In the genomic region with DNA sequence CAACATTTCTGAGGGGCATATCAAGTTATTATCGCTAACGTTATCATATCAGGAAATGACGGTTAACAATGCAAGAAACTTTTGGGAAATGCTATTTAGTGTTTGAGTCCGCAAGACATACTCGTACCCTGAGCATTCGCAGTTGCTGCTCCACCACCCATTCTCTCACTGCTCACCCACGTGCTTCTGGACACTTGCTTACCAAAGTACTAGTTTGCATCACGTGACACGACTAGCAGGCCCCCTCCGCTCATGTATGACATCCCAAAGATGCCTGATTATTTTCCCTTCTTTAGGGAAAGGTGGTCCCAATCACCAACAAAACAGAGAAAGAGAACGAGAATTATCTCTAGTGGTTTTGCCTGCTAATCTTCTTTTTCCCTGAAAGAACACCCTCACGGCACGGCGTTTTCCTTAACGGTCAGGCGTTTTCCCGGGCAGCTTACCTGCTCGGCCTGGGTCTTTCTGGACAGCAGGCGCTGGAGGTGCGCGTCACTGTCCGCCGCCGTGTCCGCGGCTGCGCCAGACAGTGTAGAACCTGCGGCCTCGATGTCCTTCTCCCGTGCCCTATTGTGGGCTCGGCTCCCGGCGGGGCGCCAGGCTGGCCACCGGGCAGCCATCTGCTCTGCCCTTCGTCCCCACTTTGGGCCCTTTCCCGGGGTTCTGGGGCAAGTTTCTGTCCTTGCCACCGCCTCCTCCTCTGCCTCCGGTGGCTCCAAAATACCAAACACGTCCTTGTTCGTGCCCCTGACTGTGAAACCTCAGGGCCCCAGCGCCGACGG, we compare ENCODE assay signal across 8 cellular contexts. TPM values are rescaled to one million over a fixed set of nuclear protein-coding genes. Genes with fewer than 3 reads are reported as not detected.
DNase-seq lines count a peak whose midpoint lies in the region; FAIRE-seq and TF ChIP-seq lines count a peak whose summit lies in the region.

SUPV3L1 (plus strand) TSS at position 492 of the 782 bp plus-strand sequence; CDS start at position 550, 58 bp downstream.

- no peak for FAIRE-seq in frontal cortex (lab: Jason Lieb, UNC)

- peak within 1 kb of the TSS; percentile 12 for H2AK5ac ChIP-seq in neuronal stem cell (ENCODE audit: low read depth, low read length)

- H3K4me3 Mint-ChIP-seq in activated naive CD4-positive, alpha-beta T cell treated with anti-CD3 and anti-CD28 coated beads, Interleukin-2, amount 10 ng/mL, durations not matched to agents 7 days and 5 days: peak within 1 kb of the TSS; percentile 85

- H3K4me2 ChIP-seq in neuronal stem cell (ENCODE audit: insufficient read depth, low read length, poor library complexity, severe bottlenecking): peak within 1 kb of the TSS; percentile 89

- H3K79me1 ChIP-seq in neuronal stem cell (ENCODE audit: low read depth, low read length): peaks cover 8% of the 10 kb centered on the region

- H3K27ac ChIP-seq in HEK293 (ENCODE audit: extremely low read depth, low read depth, low read length): peak within 1 kb of the TSS; percentile 73
- H3K27ac ChIP-seq in SK-N-MC: peak within 1 kb of the TSS; percentile 93
- peak within 1 kb of the TSS; percentile 49 for H3K27ac ChIP-seq in neuronal stem cell (replicated peaks; ENCODE audit: low read length)

- WGBS in neuronal stem cell (ENCODE audit: extremely low coverage in 2 of 2, insufficient read length in 2 of 2, insufficient replicate concordance in 1 of 2), 2 donors: no CpG with 5 or more reads among the region's 44 CpGs

- H3K4me1 ChIP-seq in HEK293 (ENCODE audit: control insufficient read depth, insufficient read depth, low read length): no peaks in the 10 kb centered on the region
- peaks cover 4 to 8% of the 10 kb centered on the region in 2 donors for H3K4me1 ChIP-seq in neuronal stem cell (ENCODE audit: control insufficient read depth in 2 of 2, insufficient read depth in 1 of 2, low read depth in 1 of 2, low read length in 2 of 2)

- TF ChIP-seq CTCF in HEK293 (tag by site-specific recombination; IDR thresholded peaks at IDR 0.05) (no peak), subcutaneous adipose tissue (IDR thresholded peaks at IDR 0.05; ENCODE audit: low read depth) (no peak)

- POLR2A ChIA-PET in HEK293 (lab: Yijun Ruan, JAX): interaction anchor here (1.4 kb wide), 1 partner anchor 55 kb away, joined by 6 read pairs; no protein-coding TSS in a partner anchor

- no peak within 1 kb of the TSS for H4K91ac ChIP-seq in neuronal stem cell (ENCODE audit: low read depth, low read length, poor library complexity)

- no peak within 1 kb of the TSS for H2BK120ac ChIP-seq in neuronal stem cell (ENCODE audit: low read depth, low read length)

- H2BK5ac ChIP-seq in neuronal stem cell (ENCODE audit: low read length): no peak within 1 kb of the TSS

- H2BK15ac ChIP-seq in neuronal stem cell (ENCODE audit: low read length): no peak within 1 kb of the TSS

- peak within 1 kb of the TSS; percentile 73 for H3K4me3 ChIP-seq in HEK293 (ENCODE audit: low read depth, low read length)
- peak within 1 kb of the TSS; percentile 84 for H3K4me3 ChIP-seq in SK-N-MC
- peak within 1 kb of the TSS; percentile 93 to 99 for H3K4me3 ChIP-seq in neuronal stem cell (ENCODE audit: low read length in 2 of 2)

- H3K9ac ChIP-seq in SK-N-MC (ENCODE audit: insufficient read length): peak within 1 kb of the TSS; percentile 97
- H3K9ac ChIP-seq in neuronal stem cell (ENCODE audit: low read depth, low read length, poor library complexity): peak within 1 kb of the TSS; percentile 93

- CTCF ChIA-PET in HEK293 (lab: Yijun Ruan, JAX): no interaction called here
- CTCF ChIA-PET in activated naive CD4-positive, alpha-beta T cell treated with anti-CD3 and anti-CD28 coated beads, Interleukin-2, amount 10 ng/mL, durations not matched to agents 7 days and 5 days (lab: Charles Lee): no interaction called here

- H3K27ac Mint-ChIP-seq in activated naive CD4-positive, alpha-beta T cell treated with anti-CD3 and anti-CD28 coated beads, Interleukin-2, amount 10 ng/mL, durations not matched to agents 7 days and 5 days: peak within 1 kb of the TSS; percentile 99

- no peaks in the 10 kb centered on the region for H3K27me3 Mint-ChIP-seq in activated naive CD4-positive, alpha-beta T cell treated with anti-CD3 and anti-CD28 coated beads, Interleukin-2, amount 10 ng/mL, durations not matched to agents 7 days and 5 days

- peak within 1 kb of the TSS; percentile 83 for H3K18ac ChIP-seq in neuronal stem cell (ENCODE audit: low read length)

- no peak within 1 kb of the TSS for H3K14ac ChIP-seq in neuronal stem cell (ENCODE audit: low read length)

- H2BK12ac ChIP-seq in neuronal stem cell (ENCODE audit: low read length): no peak within 1 kb of the TSS

- H3K36me3 ChIP-seq in HEK293 (ENCODE audit: control insufficient read depth in 2 of 2, insufficient read depth in 1 of 2, low read length in 2 of 2): peaks cover 6 to 15% of the 10 kb centered on the region in 2 experiments; a peak in 2 of 3 replicates
- no peaks in the 10 kb centered on the region; the same call in 1 of the 2 replicates for H3K36me3 ChIP-seq in SK-N-MC (ENCODE audit: insufficient read depth, low read length)
- peaks cover 0 to 20% of the 10 kb centered on the region in 2 donors for H3K36me3 ChIP-seq in neuronal stem cell (replicated peaks in 1 of 2; ENCODE audit: control insufficient read depth in 2 of 2, insufficient read depth in 2 of 2, low read length in 2 of 2)

- H3K23ac ChIP-seq in neuronal stem cell (ENCODE audit: low read depth, low read length, poor library complexity): peak within 1 kb of the TSS; percentile 87

- no peak within 1 kb of the TSS for H3K4ac ChIP-seq in neuronal stem cell (ENCODE audit: low read length)

- DNase-seq in GF-D8 (lab: John Stamatoyannopoulos, UW) (peak; percentile 93), MV-4-11 (lab: John Stamatoyannopoulos, UW) (peak; percentile 96), SK-N-MC (ENCODE audit: low read depth, low spot score) (peak; percentile 73), frontal cortex (ENCODE audit: low spot score in 2 of 2) (peak; percentile 85 to 88), neuronal stem cell (ENCODE audit: low spot score) (peak; percentile 89)
- DNase-seq in activated naive CD4-positive, alpha-beta T cell treated with anti-CD3 and anti-CD28 coated beads, Interleukin-2, amount 10 ng/mL, durations not matched to agents 7 days and 5 days: peak; percentile 92

- H3K9me3 ChIP-seq in HEK293 (ENCODE audit: control insufficient read depth, insufficient read depth, low read depth, low read length) (no peaks in the 10 kb centered on the region), SK-N-MC (ENCODE audit: low read depth, low read length) (no peaks in the 10 kb centered on the region), neuronal stem cell (replicated peaks in 1 of 2; ENCODE audit: control insufficient read depth in 2 of 2, insufficient read depth in 1 of 2, low read depth in 1 of 2, low read length in 2 of 2) (no peaks in the 10 kb centered on the region)

- peak within 1 kb of the TSS; percentile 54 for H4K8ac ChIP-seq in neuronal stem cell (ENCODE audit: low read depth, low read length)

- H3K4me1 Mint-ChIP-seq in activated naive CD4-positive, alpha-beta T cell treated with anti-CD3 and anti-CD28 coated beads, Interleukin-2, amount 10 ng/mL, durations not matched to agents 7 days and 5 days: peaks cover 33% of the 10 kb centered on the region

- peaks cover 5% of the 10 kb centered on the region for H3K36me3 Mint-ChIP-seq in activated naive CD4-positive, alpha-beta T cell treated with anti-CD3 and anti-CD28 coated beads, Interleukin-2, amount 10 ng/mL, durations not matched to agents 7 days and 5 days

- no peaks in the 10 kb centered on the region for H3K9me3 Mint-ChIP-seq in activated naive CD4-positive, alpha-beta T cell treated with anti-CD3 and anti-CD28 coated beads, Interleukin-2, amount 10 ng/mL, durations not matched to agents 7 days and 5 days

- H3K27me3 ChIP-seq in neuronal stem cell (ENCODE audit: control insufficient read depth in 3 of 3, insufficient read depth in 3 of 3, low read depth in 1 of 3, low read length in 3 of 3): no peaks in the 10 kb centered on the region

- peak within 1 kb of the TSS; percentile 90 for H2AFZ ChIP-seq in neuronal stem cell (ENCODE audit: low read length)

TF ChIP-seq in HEK293, 187 proteins besides CTCF, POLR2A, EP300 and RAD21 (continues in another document):
- TF ChIP-seq ZNF623 (tag by site-specific recombination; IDR thresholded peaks at IDR 0.05): peak; percentile 35; the same call in 1 of the 2 replicates
- 0 out of 2 replicates have a peak, but pooled peaks have one; percentile 21 for TF ChIP-seq ZNF513 (tag by site-specific recombination; IDR thresholded peaks at IDR 0.05)
- no peak for TF ChIP-seq ZFP37 (tag by site-specific recombination; IDR thresholded peaks at IDR 0.05)

RNA-seq across cellular contexts. Expression of gene SUPV3L1, which starts in this region (rescaled TPM):
- total RNA-seq in frontal cortex (40.4 TPM), subcutaneous adipose tissue (10 to 100 TPM; 24.6 to 32.0 (median 28.1) TPM)
- 24.6 TPM for polyA plus RNA-seq in neuronal stem cell (2013, experiment 1 of 2)
- 23.6 TPM for polyA plus RNA-seq in neuronal stem cell (2013, experiment 2 of 2)

Comparison
In these comparisons a context has a peak if more than half of its experiments do, and no peak if none do; other contexts are left out.
1. Peak in every context shown above with its lines: DNase-seq, H3K4me3 ChIP-seq and H3K27ac ChIP-seq.